In the genomic region with DNA sequence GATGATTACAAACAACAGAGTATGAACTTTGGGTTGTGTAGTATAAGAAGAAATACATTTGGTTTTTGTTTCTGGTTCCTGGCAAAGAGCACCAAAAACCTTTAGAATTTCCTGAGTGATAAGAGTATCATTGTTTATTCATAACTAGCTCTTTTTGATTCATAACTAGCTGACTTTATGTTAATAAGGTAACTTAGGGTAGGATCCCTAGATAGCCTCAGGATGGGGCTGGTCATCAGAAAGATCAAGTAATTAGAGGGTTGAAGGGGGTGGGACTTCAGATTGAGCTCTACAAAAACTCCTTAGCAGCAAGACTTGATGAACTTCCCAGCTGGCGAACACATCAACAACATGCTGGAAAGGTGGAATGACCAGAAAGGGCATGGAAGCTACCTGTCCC, we compare ENCODE assay signal across 16 cellular contexts.
DNase-seq lines count a peak whose midpoint lies in the region; ATAC-seq and TF ChIP-seq lines count a peak whose summit lies in the region.
"Had no signal": no experiment of that assay in that cellular context is flagged by ENCODE, and none has a peak within 500 bp of the region (broad histone marks: within the 10 kb centered on the region; RNA-seq: fewer than 3 reads in every experiment).

No MANE protein-coding gene starts in this region.

- no peak overlapping the region for H2BK5ac ChIP-seq in mesenchymal stem cell (ENCODE audit: low read depth, low read length, poor library complexity, severe bottlenecking)

- no peak overlapping the region for H3K4me2 ChIP-seq in mesenchymal stem cell (ENCODE audit: low read length, poor library complexity, severe bottlenecking)

- no peak overlapping the region for H3K14ac ChIP-seq in mesenchymal stem cell (ENCODE audit: low read length in 2 of 2)

- H3K4me3 ChIP-seq in epithelial cell of proximal tubule (ENCODE audit: low read depth, low read length) (no peak overlapping the region), mesenchymal stem cell (ENCODE audit: insufficient read depth in 1 of 2, low read depth in 1 of 2, low read length in 2 of 2) (no peak overlapping the region)

- H2BK120ac ChIP-seq in mesenchymal stem cell (ENCODE audit: low read depth, low read length): no peak overlapping the region

- no peak overlapping the region for H4K91ac ChIP-seq in mesenchymal stem cell (ENCODE audit: low read length)

- no peak overlapping the region for H3K23ac ChIP-seq in mesenchymal stem cell (ENCODE audit: low read length in 2 of 2)

- no peaks in the 10 kb centered on the region for H3K27me3 ChIP-seq in mesenchymal stem cell (ENCODE audit: control insufficient read depth in 1 of 2, insufficient read depth in 1 of 2, low read length in 2 of 2)

- H2AK5ac ChIP-seq in mesenchymal stem cell (ENCODE audit: low read length, severe bottlenecking): no peak overlapping the region

- no peaks in the 10 kb centered on the region for H3K9me3 ChIP-seq in mesenchymal stem cell (ENCODE audit: control insufficient read depth, low read length)

- peaks cover 17% of the 10 kb centered on the region for H3K36me3 Mint-ChIP-seq in activated T-cell treated with anti-CD3 and anti-CD28 coated beads, Interleukin-2, amount 50 U/mL, for 24 hours (ENCODE audit: low read depth)
- H3K36me3 Mint-ChIP-seq in activated T-cell treated with anti-CD3 and anti-CD28 coated beads, Interleukin-2, amount 50 U/mL, for 4 hours (ENCODE audit: insufficient read depth): peaks cover 6% of the 10 kb centered on the region
- H3K36me3 Mint-ChIP-seq in activated T-helper 17 cell treated with anti-CD3 and anti-CD28 coated beads, Interleukin-2, amount 50 U/mL, for 72 hours (ENCODE audit: low read depth): no peaks in the 10 kb centered on the region

- H3K18ac ChIP-seq in mesenchymal stem cell (ENCODE audit: low read depth in 1 of 2, low read length in 2 of 2): no peak overlapping the region

- H3K9ac ChIP-seq in mesenchymal stem cell (ENCODE audit: low read length): peak overlapping the region; percentile 81

- peak overlapping the region; percentile 37 for H3K27ac Mint-ChIP-seq in activated T-cell treated with anti-CD3 and anti-CD28 coated beads, Interleukin-2, amount 50 U/mL, for 24 hours
- no peak overlapping the region for H3K27ac Mint-ChIP-seq in activated T-helper 17 cell treated with anti-CD3 and anti-CD28 coated beads, Interleukin-2, amount 50 U/mL, for 72 hours
- H3K27ac Mint-ChIP-seq: B cell; CD14-positive monocyte; CD8-positive, alpha-beta T cell; H9 had no signal

- H3K4me3 Mint-ChIP-seq in activated T-cell treated with anti-CD3 and anti-CD28 coated beads, Interleukin-2, amount 50 U/mL, for 24 hours: no peak overlapping the region
- no peak overlapping the region for H3K4me3 Mint-ChIP-seq in activated T-cell treated with anti-CD3 and anti-CD28 coated beads, Interleukin-2, amount 50 U/mL, for 4 hours
- H3K4me3 Mint-ChIP-seq in activated T-helper 17 cell treated with anti-CD3 and anti-CD28 coated beads, Interleukin-2, amount 50 U/mL, for 72 hours: no peak overlapping the region
- H3K4me3 Mint-ChIP-seq: B cell; CD14-positive monocyte; CD8-positive, alpha-beta T cell; H9 had no signal

- no peak overlapping the region for H4K8ac ChIP-seq in mesenchymal stem cell (ENCODE audit: low read length)

- no peak for DNase-seq in activated T-cell treated with anti-CD3 and anti-CD28 coated beads, Interleukin-2, amount 50 U/mL, for 24 hours
- no peak for DNase-seq in activated T-cell treated with anti-CD3 and anti-CD28 coated beads, Interleukin-2, amount 50 U/mL, for 4 hours
- DNase-seq in epithelial cell of proximal tubule (ENCODE audit: low read depth) (no peak), mesenchymal stem cell (no peak), NCI-H2171 (lab: John Stamatoyannopoulos, UW) (no peak)
- DNase-seq: CD8-positive, alpha-beta T cell; COR-L47; DMS153; DMS79 treated with DMSO at 0.1 percent for 48 hours; EL; GOT3; H9 had no signal

- H3K79me1 ChIP-seq in mesenchymal stem cell (replicated peaks; ENCODE audit: low read length, poor library complexity, severe bottlenecking): peaks cover 2% of the 10 kb centered on the region

- no peak overlapping the region for H2BK15ac ChIP-seq in mesenchymal stem cell (ENCODE audit: low read depth, poor library complexity, severe bottlenecking)

- no peaks in the 10 kb centered on the region for H3K36me3 ChIP-seq in mesenchymal stem cell (ENCODE audit: control insufficient read depth in 1 of 2, insufficient read depth in 2 of 2, low read depth in 1 of 2, low read length in 2 of 2)

- 100% methylated on average over 1 of the region's 1 CpG for WGBS in mesenchymal stem cell

- TF ChIP-seq CTCF in epithelial cell of proximal tubule (conservative IDR thresholded peaks at IDR 0.05; ENCODE audit: low read depth, low read length): peak; percentile 3

- no peak overlapping the region for H2AFZ ChIP-seq in mesenchymal stem cell (ENCODE audit: low read depth, low read length)

- no peaks in the 10 kb centered on the region for H3K4me1 ChIP-seq in mesenchymal stem cell (ENCODE audit: control insufficient read depth, insufficient read depth, low read depth, low read length)

- peak overlapping the region in 1 of 2 experiments; percentile 79 for H3K4ac ChIP-seq in mesenchymal stem cell (ENCODE audit: low read depth in 1 of 2, low read length in 2 of 2)

- H3K4me1 Mint-ChIP-seq in activated T-cell treated with anti-CD3 and anti-CD28 coated beads, Interleukin-2, amount 50 U/mL, for 24 hours (ENCODE audit: low read depth): peaks cover 5% of the 10 kb centered on the region
- H3K4me1 Mint-ChIP-seq in activated T-cell treated with anti-CD3 and anti-CD28 coated beads, Interleukin-2, amount 50 U/mL, for 4 hours (ENCODE audit: low read depth): no peaks in the 10 kb centered on the region
- no peaks in the 10 kb centered on the region for H3K4me1 Mint-ChIP-seq in activated T-helper 17 cell treated with anti-CD3 and anti-CD28 coated beads, Interleukin-2, amount 50 U/mL, for 72 hours
- H3K4me1 Mint-ChIP-seq: B cell, CD14-positive monocyte had no signal

- no peak for ATAC-seq in activated T-cell treated with anti-CD3 and anti-CD28 coated beads, Interleukin-2, amount 50 U/mL, for 4 hours
- no peak for ATAC-seq in activated T-helper 17 cell treated with anti-CD3 and anti-CD28 coated beads, Interleukin-2, amount 50 U/mL, for 72 hours (replicated peaks)
- no peak for ATAC-seq in GM21786 (IDR thresholded peaks at IDR 0.05; ENCODE audit: unreplicated experiment)
- ATAC-seq: CD8-positive, alpha-beta T cell had no signal

- H3K9me3 Mint-ChIP-seq in activated T-cell treated with anti-CD3 and anti-CD28 coated beads, Interleukin-2, amount 50 U/mL, for 24 hours: no peaks in the 10 kb centered on the region
- H3K9me3 Mint-ChIP-seq in activated T-cell treated with anti-CD3 and anti-CD28 coated beads, Interleukin-2, amount 50 U/mL, for 4 hours: no peaks in the 10 kb centered on the region
- H3K9me3 Mint-ChIP-seq in activated T-helper 17 cell treated with anti-CD3 and anti-CD28 coated beads, Interleukin-2, amount 50 U/mL, for 72 hours: no peaks in the 10 kb centered on the region
- H3K9me3 Mint-ChIP-seq: CD14-positive monocyte; CD8-positive, alpha-beta T cell; H9 had no signal

- no peak overlapping the region for H3K27ac ChIP-seq in mesenchymal stem cell (ENCODE audit: low read length, poor library complexity, severe bottlenecking)

- no peaks in the 10 kb centered on the region for H3K27me3 Mint-ChIP-seq in activated T-cell treated with anti-CD3 and anti-CD28 coated beads, Interleukin-2, amount 50 U/mL, for 24 hours
- no peaks in the 10 kb centered on the region for H3K27me3 Mint-ChIP-seq in activated T-cell treated with anti-CD3 and anti-CD28 coated beads, Interleukin-2, amount 50 U/mL, for 4 hours (ENCODE audit: low read depth)
- no peaks in the 10 kb centered on the region for H3K27me3 Mint-ChIP-seq in activated T-helper 17 cell treated with anti-CD3 and anti-CD28 coated beads, Interleukin-2, amount 50 U/mL, for 72 hours
- H3K27me3 Mint-ChIP-seq: B cell had no signal

- peak overlapping the region in 1 of 2 experiments; percentile 38 for H2BK12ac ChIP-seq in mesenchymal stem cell (ENCODE audit: low read length in 2 of 2)
